In genomic region chr10:74174533-74174932, GRCh38 we compare ENCODE assay signal across 17 cellular contexts. TPM values are rescaled to one million over a fixed set of nuclear protein-coding genes. Genes with fewer than 3 reads are reported as not detected.
DNase-seq lines count a peak whose midpoint lies in the region; ATAC-seq and TF ChIP-seq lines count a peak whose summit lies in the region.
"Had no signal": no experiment of that assay in that cellular context is flagged by ENCODE, and none has a peak within 500 bp of the region (broad histone marks: within the 10 kb centered on the region; RNA-seq: fewer than 3 reads in every experiment).

No MANE protein-coding gene starts in this region.

- DNase-seq in GM23248: peak; percentile 66
- DNase-seq in NCI-H82 treated with DMSO at 0.1 percent for 48 hours (lab: John Stamatoyannopoulos, UW; ENCODE audit: unreplicated experiment): peak; percentile 29
- DNase-seq in immature natural killer cell: no peak
- no peak for DNase-seq in neural crest cell (ENCODE audit: low read depth, low spot score)
- no peak for DNase-seq in NCI-H2029 (lab: John Stamatoyannopoulos, UW)
- DNase-seq in esophagus muscularis mucosa (ENCODE audit: extremely low spot score): no peak
- no peak for DNase-seq in DMS53 (lab: John Stamatoyannopoulos, UW)
- DNase-seq: activated CD4-positive, alpha-beta T cell treated with anti-CD3 and anti-CD28 coated beads, Interleukin-2, amount 50 U/mL, for 48 hours; amniotic stem cell; caudate nucleus; esophagus squamous epithelium; heart left ventricle; NCI-H1930; NCI-H510A treated with DMSO at 0.1 percent for 48 hours; OCI-M1 had no signal

- peaks cover 28% of the 10 kb centered on the region for H3K79me2 ChIP-seq in GM23248 (ENCODE audit: insufficient read depth)

- no peak for ATAC-seq in GM21786 (IDR thresholded peaks at IDR 0.05; ENCODE audit: unreplicated experiment)
- ATAC-seq: heart left ventricle had no signal

- peaks cover 0 to 4% (median 1%) of the 10 kb centered on the region in 3 donors for H3K27me3 Mint-ChIP-seq in immature natural killer cell (ENCODE audit: low read depth in 3 of 3)
- no peaks in the 10 kb centered on the region for H3K27me3 Mint-ChIP-seq in neural crest cell (ENCODE audit: low read depth)

- H3K27ac Mint-ChIP-seq in immature natural killer cell (no peak overlapping the region), neural crest cell (ENCODE audit: unreplicated experiment) (no peak overlapping the region)

- peaks cover 32% of the 10 kb centered on the region for H3F3A ChIP-seq in GM23248 (ENCODE audit: insufficient read depth)

- H3K27ac ChIP-seq in GM23248: no peak overlapping the region
- H3K27ac ChIP-seq in esophagus muscularis mucosa (replicated peaks in 1 of 4): no peak overlapping the region
- H3K27ac ChIP-seq: heart left ventricle, SK-N-MC had no signal

- intact Hi-C loops in esophagus muscularis mucosa (cut with DNase I): no loop called here

- peak overlapping the region in 3 of 5 donors; percentile 14 to 40 (median 36) for H3K4me3 Mint-ChIP-seq in immature natural killer cell
- H3K4me3 Mint-ChIP-seq in neural crest cell: peak overlapping the region; percentile 73

- H4K20me1 ChIP-seq in GM23248 (ENCODE audit: insufficient read depth): no peaks in the 10 kb centered on the region

- H3K27me3 ChIP-seq in GM23248 (replicated peaks; ENCODE audit: insufficient read depth) (no peaks in the 10 kb centered on the region), esophagus muscularis mucosa (no peaks in the 10 kb centered on the region)
- H3K27me3 ChIP-seq: esophagus squamous epithelium, heart left ventricle had no signal

- WGBS in GM23248 (ENCODE audit: low coverage in 1 of 2, low lambda C conversion rate in 2 of 2, missing lambda C conversion rate in 2 of 2), 2 experiments: 23 to 35% methylated on average over 3 of the region's 3 CpGs
- 83% methylated on average over 3 of the region's 3 CpGs for WGBS in esophagus muscularis mucosa

- no peak overlapping the region for H3K4me3 ChIP-seq in GM23248
- no peak overlapping the region for H3K4me3 ChIP-seq in esophagus muscularis mucosa
- H3K4me3 ChIP-seq: esophagus squamous epithelium, heart left ventricle, SK-N-MC had no signal

- H3K9me3 ChIP-seq in GM23248 (ENCODE audit: low read depth) (no peaks in the 10 kb centered on the region), esophagus muscularis mucosa (no peaks in the 10 kb centered on the region)
- H3K9me3 ChIP-seq: esophagus squamous epithelium, heart left ventricle had no signal

- H3K9me2 ChIP-seq in GM23248 (ENCODE audit: insufficient read depth): no peaks in the 10 kb centered on the region

- TF ChIP-seq POLR2A in esophagus muscularis mucosa (IDR thresholded peaks at IDR 0.05; ENCODE audit: low read depth): no peak

- no peak overlapping the region for H3K4me2 ChIP-seq in GM23248 (ENCODE audit: unreplicated experiment)

- TF ChIP-seq EP300 in esophagus muscularis mucosa (IDR thresholded peaks at IDR 0.05): no peak

- H3K9ac ChIP-seq in GM23248: no peak overlapping the region

- in situ Hi-C loops in GM23248 (cut with MboI): no loop called here

- no peaks in the 10 kb centered on the region for H3K9me3 Mint-ChIP-seq in immature natural killer cell
- H3K9me3 Mint-ChIP-seq in neural crest cell: no peaks in the 10 kb centered on the region

- H3K36me3 Mint-ChIP-seq in immature natural killer cell (no peaks in the 10 kb centered on the region), neural crest cell (ENCODE audit: low read depth) (no peaks in the 10 kb centered on the region)

- no peak overlapping the region for H2AFZ ChIP-seq in GM23248

- H3K36me3 ChIP-seq in GM23248 (ENCODE audit: low read depth) (no peaks in the 10 kb centered on the region), esophagus muscularis mucosa (no peaks in the 10 kb centered on the region)
- H3K36me3 ChIP-seq: esophagus squamous epithelium, heart left ventricle had no signal

- TF ChIP-seq CTCF in neural crest cell (conservative IDR thresholded peaks at IDR 0.05) (no peak), esophagus muscularis mucosa (IDR thresholded peaks at IDR 0.05) (no peak)

- H3K4me1 ChIP-seq in GM23248 (ENCODE audit: insufficient read depth) (peaks cover 26% of the 10 kb centered on the region), esophagus muscularis mucosa (peaks cover 15 to 19% (median 17%) of the 10 kb centered on the region in 4 donors)

- H3K4me1 Mint-ChIP-seq in immature natural killer cell (peaks cover 15 to 29% of the 10 kb centered on the region in 2 donors), neural crest cell (peaks cover 13% of the 10 kb centered on the region)

RNA-seq across cellular contexts. Expression of gene ADK, which starts 23.5 kb away (rescaled TPM):
- 29.3 and 43.7 TPM in 2 replicates for total RNA-seq in GM23248 (2014; rRNA removed; shearing (Covaris generic))
- polyA plus RNA-seq in GM23248 (2016; fragmentation: Nextera tagmentation; extraction: Ambion mirVana) (72.5 and 75.1 TPM in 2 replicates), immature natural killer cell (10 to 100 TPM; 26.9 to 36.7 (median 28.4) TPM)
- total RNA-seq in neural crest cell (35.6 and 38.2 TPM in 2 replicates), esophagus muscularis mucosa (10 to 100 TPM; 20.2 to 23.3 (median 21.2) TPM)

RNA-seq across cellular contexts. Expression of gene AP3M1, which starts 23.9 kb away (rescaled TPM):
- total RNA-seq in GM23248 (2014; rRNA removed; shearing (Covaris generic)): 22.4 and 35.6 TPM in 2 replicates
- 29.1 and 33.4 TPM in 2 replicates for polyA plus RNA-seq in GM23248 (2016; fragmentation: Nextera tagmentation; extraction: Ambion mirVana)
- polyA plus RNA-seq in immature natural killer cell: 10 to 100 TPM; 22.1 to 44.3 (median 39.8) TPM
- 69.5 and 73.1 TPM in 2 replicates for total RNA-seq in neural crest cell
- total RNA-seq in esophagus muscularis mucosa: 10 to 100 TPM; 26.5 to 36.4 (median 31.4) TPM

Comparison
In these comparisons a context has a peak if more than half of its experiments do, and no peak if none do; other contexts are left out.
1. DNase-seq: peak in GM23248 (single experiment) and NCI-H82 treated with DMSO at 0.1 percent for 48 hours (single experiment); none in immature natural killer cell (0 of 3), neural crest cell (single experiment), NCI-H2029 (single experiment), esophagus muscularis mucosa (single experiment) and DMS53 (single experiment).